8 cellular contexts compared by ENCODE assay signal in genomic region chr11:47175746-47176327, GRCh38.
DNase-seq lines count a peak whose midpoint lies in the region; ATAC-seq lines count a peak whose summit lies in the region.

No MANE protein-coding gene starts in this region.

- no peaks in the 10 kb centered on the region for H3K27me3 Mint-ChIP-seq in stimulated activated naive CD8-positive, alpha-beta T cell treated with anti-CD3 and anti-CD28 coated beads, Interleukin-15, Interleukin-2, amounts not matched to agents 100 ng/mL and 50 ng/mL, for 24 hours
- H3K27me3 Mint-ChIP-seq in memory B cell: peaks cover 2% of the 10 kb centered on the region

- H3K36me3 Mint-ChIP-seq in stimulated activated naive CD8-positive, alpha-beta T cell treated with anti-CD3 and anti-CD28 coated beads, Interleukin-15, Interleukin-2, amounts not matched to agents 100 ng/mL and 50 ng/mL, for 24 hours (ENCODE audit: low read depth): peaks cover 38% of the 10 kb centered on the region
- H3K36me3 Mint-ChIP-seq in memory B cell: peaks cover 10% of the 10 kb centered on the region

- H3K9me3 Mint-ChIP-seq in stimulated activated naive CD8-positive, alpha-beta T cell treated with anti-CD3 and anti-CD28 coated beads, Interleukin-15, Interleukin-2, amounts not matched to agents 100 ng/mL and 50 ng/mL, for 24 hours: no peaks in the 10 kb centered on the region
- H3K9me3 Mint-ChIP-seq in memory B cell: no peaks in the 10 kb centered on the region

- ATAC-seq in stimulated activated naive CD8-positive, alpha-beta T cell treated with anti-CD3 and anti-CD28 coated beads, Interleukin-15, Interleukin-2, amounts not matched to agents 100 U/mL and 50 U/mL, for 24 hours: no peak
- no peak for ATAC-seq in memory B cell (ENCODE audit: low read depth)
- no peak for ATAC-seq in GM19467 (IDR thresholded peaks at IDR 0.05; ENCODE audit: unreplicated experiment)
- ATAC-seq in HG02870 (IDR thresholded peaks at IDR 0.05; ENCODE audit: unreplicated experiment): no peak

- DNase-seq in stimulated activated naive CD8-positive, alpha-beta T cell treated with anti-CD3 and anti-CD28 coated beads, Interleukin-15, Interleukin-2, amounts not matched to agents 100 U/mL and 50 U/mL, for 24 hours: no peak
- no peak for DNase-seq in memory B cell (ENCODE audit: low spot score in 2 of 2)
- no peak for DNase-seq in ecto neural progenitor cell (ENCODE audit: low spot score)
- no peak for DNase-seq in pons (ENCODE audit: low spot score)

- peak overlapping the region; percentile 92 for H3K4me3 Mint-ChIP-seq in stimulated activated naive CD8-positive, alpha-beta T cell treated with anti-CD3 and anti-CD28 coated beads, Interleukin-15, Interleukin-2, amounts not matched to agents 100 ng/mL and 50 ng/mL, for 24 hours
- peak overlapping the region; percentile 94 for H3K4me3 Mint-ChIP-seq in memory B cell

- peak overlapping the region; percentile 97 for H3K27ac Mint-ChIP-seq in stimulated activated naive CD8-positive, alpha-beta T cell treated with anti-CD3 and anti-CD28 coated beads, Interleukin-15, Interleukin-2, amounts not matched to agents 100 ng/mL and 50 ng/mL, for 24 hours
- peak overlapping the region; percentile 97 for H3K27ac Mint-ChIP-seq in memory B cell

- H3K27ac ChIP-seq in angular gyrus (ENCODE audit: low read depth, low read length): peak overlapping the region; percentile 90

- H3K4me1 Mint-ChIP-seq in stimulated activated naive CD8-positive, alpha-beta T cell treated with anti-CD3 and anti-CD28 coated beads, Interleukin-15, Interleukin-2, amounts not matched to agents 100 ng/mL and 50 ng/mL, for 24 hours (ENCODE audit: low read depth): peaks cover 46% of the 10 kb centered on the region
- peaks cover 28% of the 10 kb centered on the region for H3K4me1 Mint-ChIP-seq in memory B cell
